In the genomic region with DNA sequence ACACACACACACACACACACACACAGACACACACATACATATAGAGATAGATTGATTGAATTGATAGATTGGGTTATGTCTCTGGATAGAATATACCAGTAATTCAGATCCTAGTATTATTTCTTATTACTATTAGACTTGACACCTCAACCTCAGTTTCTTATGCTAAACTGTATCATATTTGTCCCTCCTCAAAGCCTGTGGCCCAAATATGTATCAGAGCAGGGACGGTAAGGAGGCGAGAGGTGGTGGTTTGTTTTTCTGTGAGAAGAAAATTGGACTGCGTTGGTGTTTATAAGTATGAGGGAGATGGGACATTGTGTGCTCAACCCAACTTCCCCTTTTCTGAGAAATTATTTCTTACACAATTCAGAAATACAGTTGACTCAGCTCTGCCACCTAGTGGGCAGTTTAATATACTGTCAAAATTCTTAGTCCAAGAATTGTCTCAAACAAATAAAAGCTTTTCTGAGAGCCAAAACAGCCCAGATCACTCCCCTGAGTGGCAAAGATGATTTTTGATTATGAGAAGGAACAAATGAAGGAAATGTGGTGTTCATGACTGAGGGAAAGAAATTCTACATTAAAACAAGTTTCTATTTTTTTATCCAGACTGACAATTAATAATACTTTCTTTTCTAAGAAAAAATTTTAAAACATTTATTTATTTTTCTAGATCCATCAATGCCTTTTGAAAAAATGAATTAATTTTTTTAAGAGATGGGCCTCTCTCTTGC, we compare ENCODE assay signal across 8 cellular contexts. TPM values are rescaled to one million over a fixed set of nuclear protein-coding genes. Genes with fewer than 3 reads are reported as not detected.
A peak's percentile ranks its signal among the peaks of the same experiment; 100 is the strongest.
DNase-seq lines count a peak whose midpoint lies in the region; ATAC-seq, FAIRE-seq and TF ChIP-seq lines count a peak whose summit lies in the region.

No MANE protein-coding gene starts in this region.

- peak; percentile 72 to 94 (median 84) for ATAC-seq in heart right ventricle
- ATAC-seq in HG03025 (IDR thresholded peaks at IDR 0.05; ENCODE audit: low FRiP score, unreplicated experiment) = no peak

- H3K4me3 ChIP-seq in adipocyte (ENCODE audit: low read length) (peak overlapping the region; percentile 67), heart right ventricle (peak overlapping the region in 4 of 10 donors; percentile 18 to 42 (median 24))

- WGBS in heart right ventricle, 2 donors = 0 to 2% methylated on average over 3 of the region's 3 CpGs

- FAIRE-seq in GM19239 (lab: Jason Lieb, UNC) = peak; percentile 51

- peak overlapping the region; percentile 78 for H3K9ac ChIP-seq in adipocyte (ENCODE audit: low read length)

- H3K9me3 ChIP-seq in adipocyte (ENCODE audit: control insufficient read depth, low read length) = no peaks in the 10 kb centered on the region
- no peaks in the 10 kb centered on the region for H3K9me3 ChIP-seq in heart right ventricle

- DNase-seq in AG08396 (ENCODE audit: low spot score) (peak; percentile 55), GM19239 (ENCODE audit: insufficient read length, low spot score) (peak; percentile 64), NCI-H1105 treated with DMSO at 0.1 percent for 48 hours (lab: John Stamatoyannopoulos, UW) (peak; percentile 82), SKM-1 (lab: John Stamatoyannopoulos, UW; ENCODE audit: unreplicated experiment) (peak; percentile 98), adipocyte (ENCODE audit: low read depth) (peak; percentile 95), heart right ventricle (peak in 1 of 2 donors; percentile 90), retina (peak; percentile 68)

- intact Hi-C loops in heart right ventricle (cut with DNase I) = loop anchor here in 7 of 10 donors (1.0 to 2.0 kb wide), 5 partner anchors 28 to 30 kb away; no protein-coding TSS in a partner anchor

- H3K4me1 ChIP-seq in adipocyte (ENCODE audit: control insufficient read depth, insufficient read depth, low read length) = peaks cover 29% of the 10 kb centered on the region
- H3K4me1 ChIP-seq in heart right ventricle = peaks cover 0 to 44% (median 23%) of the 10 kb centered on the region in 9 donors

- H3K36me3 ChIP-seq in adipocyte (ENCODE audit: control insufficient read depth, insufficient read depth, low read length, severe bottlenecking) (no peaks in the 10 kb centered on the region), heart right ventricle (no peaks in the 10 kb centered on the region)

- peak; percentile 79 to 93 (median 89) for TF ChIP-seq CTCF in heart right ventricle (IDR thresholded peaks at IDR 0.05)

- H3K27me3 ChIP-seq in adipocyte (replicated peaks; ENCODE audit: control insufficient read depth, insufficient read depth, low read length) = no peaks in the 10 kb centered on the region
- no peaks in the 10 kb centered on the region for H3K27me3 ChIP-seq in heart right ventricle

- peak overlapping the region; percentile 52 to 91 (median 80) for H3K27ac ChIP-seq in heart right ventricle

RNA-seq across cellular contexts. Expression of a gene that starts 10.8 kb away (rescaled TPM):
- 1,000 to 10,000 TPM in 2 of 10 donors, 100 to 1,000 TPM in 8; 544 to 1,142 (median 777) TPM for total RNA-seq in heart right ventricle
- polyA plus RNA-seq in heart right ventricle = 100 to 1,000 TPM; 231 to 681 TPM

RNA-seq across cellular contexts. Expression of a gene that starts 14.3 kb away (rescaled TPM):
- 100 to 1,000 TPM in 1 of 10 donors, 10 to 100 TPM in 9; 26.8 to 115 (median 76.5) TPM for total RNA-seq in heart right ventricle
- polyA plus RNA-seq in heart right ventricle = 10 to 100 TPM in 1 of 2 donors, under 1 TPM in 1; 0.52 to 18.8 TPM

RNA-seq across cellular contexts. Expression of a gene that starts 42.7 kb away (rescaled TPM):
- 10 to 100 TPM; 30.9 to 44.7 (median 38.5) TPM for total RNA-seq in heart right ventricle
- 10 to 100 TPM; 44.2 to 64.5 TPM for polyA plus RNA-seq in heart right ventricle

RNA-seq across cellular contexts. Expression of a gene that starts 42.8 kb away (rescaled TPM):
- 1 to 10 TPM in 6 of 10 donors, under 1 TPM in 4; 0.66 to 1.5 (median 1.0) TPM for total RNA-seq in heart right ventricle
- polyA plus RNA-seq in heart right ventricle = 1 to 10 TPM in 1 of 2 donors, under 1 TPM in 1; 0.88 to 1.7 TPM

RNA-seq across cellular contexts. Expression of a gene that starts 49.4 kb away (rescaled TPM):
- total RNA-seq in heart right ventricle = 10 to 100 TPM; 21.2 to 30.0 (median 24.5) TPM
- polyA plus RNA-seq in heart right ventricle = 1 to 10 TPM; 7.1 to 9.4 TPM
